ENCODE assay signal across 17 cellular contexts in genomic region chr18:2672872-2673271, GRCh38. TPM values are rescaled to one million over a fixed set of nuclear protein-coding genes. Genes with fewer than 3 reads are reported as not detected.
DNase-seq lines count a peak whose midpoint lies in the region; ATAC-seq, FAIRE-seq and TF ChIP-seq lines count a peak whose summit lies in the region.
"Had no signal": no experiment of that assay in that cellular context is flagged by ENCODE, and none has a peak within 500 bp of the region (broad histone marks: within the 10 kb centered on the region; RNA-seq: fewer than 3 reads in every experiment).

No MANE protein-coding gene starts in this region.

- intact Hi-C loops in K562 (cut with micrococcal nuclease) = no loop called here

- DNase-seq in activated T-cell treated with anti-CD3 and anti-CD28 coated beads, Interleukin-2, amount 50 U/mL, for 24 hours = no peak
- DNase-seq in activated T-cell treated with anti-CD3 and anti-CD28 coated beads for 4 hours = no peak
- DNase-seq in T-cell = no peak
- DNase-seq in K562 (ENCODE audit: extremely low read depth in 1 of 4, low spot score in 3 of 4) = no peak
- no peak for DNase-seq in urothelium cell line (ENCODE audit: low spot score)
- no peak for DNase-seq in H7
- DNase-seq in NCI-H226 = no peak
- DNase-seq in activated CD4-positive, alpha-beta T cell treated with anti-CD3 and anti-CD28 coated beads, Interleukin-2, amount 50 U/mL, for 1 hour = no peak
- DNase-seq: Caco-2; CD4-positive, alpha-beta memory T cell; GOT3; NCI-H1105 treated with DMSO at 0.1 percent for 48 hours; NCI-H2029 treated with DMSO at 0.1 percent for 48 hours; NCI-H446; NCI-H526; Peyer's patch had no signal

- CTCF ChIA-PET in T-cell (lab: Charles Lee) = interaction anchor here in 1 of 2 donors (0.6 kb wide), 1 partner anchor 152 kb away, joined by 3 read pairs; no protein-coding TSS in a partner anchor
- CTCF ChIA-PET in K562 (lab: Yijun Ruan, JAX; ENCODE audit: low intra/inter-chr PET ratio) = no interaction called here

- no TSS peak for BruUV-seq in K562 (replicated peaks; lab: Mats Ljungman, UMichigan)

- H3K9me1 ChIP-seq in K562 (ENCODE audit: control insufficient read depth, insufficient read depth, low read length) = no peaks in the 10 kb centered on the region

- no peaks in the 10 kb centered on the region for H3K4me1 ChIP-seq in K562 (replicated peaks in 1 of 2; ENCODE audit: control insufficient read depth in 2 of 2, insufficient read depth in 2 of 2, low read length in 2 of 2)
- H3K4me1 ChIP-seq: Caco-2, Peyer's patch had no signal

- H3K9ac ChIP-seq in K562 (ENCODE audit: insufficient read depth in 1 of 2, low read depth in 2 of 2, low read length in 2 of 2) = no peak overlapping the region

- WGBS in K562 (ENCODE audit: insufficient coverage, low coverage, missing lambda C conversion rate) = 100% methylated on average over 1 of the region's 1 CpG

- peaks cover 5% of the 10 kb centered on the region for H3K9me3 Mint-ChIP-seq in activated T-cell treated with anti-CD3 and anti-CD28 coated beads, Interleukin-2, amount 50 U/mL, for 24 hours
- no peaks in the 10 kb centered on the region for H3K9me3 Mint-ChIP-seq in T-cell
- H3K9me3 Mint-ChIP-seq: CD4-positive, alpha-beta memory T cell had no signal

- TF ChIP-seq POLR2A in K562 (conservative IDR thresholded peaks at IDR 0.05) = no peak

- H3K9me3 ChIP-seq in K562 (replicated peaks; ENCODE audit: control insufficient read depth, insufficient read depth, low read depth, low read length) = no peaks in the 10 kb centered on the region
- H3K9me3 ChIP-seq: Caco-2, Peyer's patch had no signal

- TF ChIP-seq RAD21 in K562 (CRISPR knock-in tag; conservative IDR thresholded peaks at IDR 0.05 in 1 of 2, IDR thresholded peaks at IDR 0.05 in 1 of 2) = no peak

- TF ChIP-seq CTCF in K562 (IDR thresholded peaks at IDR 0.05 in 2 of 3, conservative IDR thresholded peaks at IDR 0.05 in 1 of 3; ENCODE audit: insufficient read depth in 2 of 3, low read depth in 1 of 3, low read length in 3 of 3) = no peak

- in situ Hi-C loops in K562 (cut with MboI) = no loop called here

- no peak overlapping the region for H2AFZ ChIP-seq in K562 (ENCODE audit: low read depth, low read length)

- peaks cover 96% of the 10 kb centered on the region for H3K36me3 ChIP-seq in K562 (ENCODE audit: control insufficient read depth, insufficient read depth, low read length)
- peaks cover 4% of the 10 kb centered on the region for H3K36me3 ChIP-seq in H7 (replicated peaks; ENCODE audit: control insufficient read depth, insufficient read depth, low read length)

- no peaks in the 10 kb centered on the region for H4K20me1 ChIP-seq in K562 (replicated peaks; ENCODE audit: control insufficient read depth, insufficient read depth, low read length)

- H3K27me3 ChIP-seq in K562 (ENCODE audit: control insufficient read depth in 2 of 2, insufficient read depth in 2 of 2, low read length in 2 of 2) (no peaks in the 10 kb centered on the region), H7 (ENCODE audit: control insufficient read depth, insufficient read depth, low read length) (no peaks in the 10 kb centered on the region)
- H3K27me3 ChIP-seq: Peyer's patch had no signal

- H3K4me3 Mint-ChIP-seq in activated T-cell treated with anti-CD3 and anti-CD28 coated beads, Interleukin-2, amount 50 U/mL, for 24 hours = no peak overlapping the region
- H3K4me3 Mint-ChIP-seq in T-cell = no peak overlapping the region

- H3K79me2 ChIP-seq in K562 (ENCODE audit: control insufficient read depth, insufficient read depth, low read length) = peaks cover 55% of the 10 kb centered on the region

- ATAC-seq in T-cell (replicated peaks in 1 of 4) (no peak), K562 (no peak)

- H3K4me3 ChIP-seq in K562 = no peak overlapping the region
- no peak overlapping the region for H3K4me3 ChIP-seq in H7 (ENCODE audit: insufficient read depth, low read depth, low read length)
- H3K4me3 ChIP-seq: Peyer's patch had no signal

- H3K27ac ChIP-seq in K562 (ENCODE audit: extremely low read depth, low read depth, low read length) = no peak overlapping the region
- H3K27ac ChIP-seq: Peyer's patch had no signal

- H3K4me1 Mint-ChIP-seq in activated T-cell treated with anti-CD3 and anti-CD28 coated beads, Interleukin-2, amount 50 U/mL, for 24 hours (ENCODE audit: low read depth) = peaks cover 68% of the 10 kb centered on the region
- peaks cover 73 to 78% (median 77%) of the 10 kb centered on the region in 3 donors for H3K4me1 Mint-ChIP-seq in T-cell

- no peak overlapping the region for H3K4me2 ChIP-seq in K562 (ENCODE audit: insufficient read depth, low read length)

- TF ChIP-seq EP300 in K562 (IDR thresholded peaks at IDR 0.05; ENCODE audit: low read length) = no peak

- H3K36me3 Mint-ChIP-seq in activated T-cell treated with anti-CD3 and anti-CD28 coated beads, Interleukin-2, amount 50 U/mL, for 24 hours (ENCODE audit: low read depth) = peaks cover 97% of the 10 kb centered on the region
- peaks cover 86% of the 10 kb centered on the region for H3K36me3 Mint-ChIP-seq in T-cell

- H3K27me3 Mint-ChIP-seq in activated T-cell treated with anti-CD3 and anti-CD28 coated beads, Interleukin-2, amount 50 U/mL, for 24 hours = no peaks in the 10 kb centered on the region
- no peaks in the 10 kb centered on the region for H3K27me3 Mint-ChIP-seq in T-cell
- H3K27me3 Mint-ChIP-seq: CD4-positive, alpha-beta memory T cell had no signal

- H3K27ac Mint-ChIP-seq in activated T-cell treated with anti-CD3 and anti-CD28 coated beads, Interleukin-2, amount 50 U/mL, for 24 hours = peak overlapping the region; percentile 58
- peak overlapping the region; percentile 54 to 69 for H3K27ac Mint-ChIP-seq in T-cell

- POLR2A ChIA-PET in T-cell (lab: Charles Lee) = interaction anchor here (0.6 to 1.9 kb wide), 2 partner anchors 9 to 264 kb away, joined by 6 to 7 read pairs; no protein-coding TSS in a partner anchor
- POLR2A ChIA-PET in K562 (lab: Yijun Ruan, JAX) = interaction anchor here (0.9 to 2.3 kb wide), 2 partner anchors 9 to 17 kb away, joined by 3 to 12 read pairs; partner anchors contain the start of gene SMCHD1

- FAIRE-seq in K562 (lab: Jason Lieb, UNC) (no peak), urothelium cell line (lab: Jason Lieb, UNC) (peak; percentile 77)
- FAIRE-seq: HTR-8/SVneo had no signal

TF ChIP-seq in K562, 482 proteins besides CTCF, POLR2A, EP300 and RAD21:
- no peak for TF ChIP-seq JUND (IDR thresholded peaks at IDR 0.05; ENCODE audit: borderline replicate concordance, low read depth, low read length)
- peak; percentile 45; the same call in 1 of the 3 replicates for TF ChIP-seq JUND (tag; IDR thresholded peaks at IDR 0.05; ENCODE audit: borderline replicate concordance, low read depth, low read length)
- TF ChIP-seq TCF7L2 (IDR thresholded peaks at IDR 0.05; ENCODE audit: low read depth, low read length) = no peak
- peak; percentile 51 to 70; a peak in 3 of 4 replicates for TF ChIP-seq TRIM24 (IDR thresholded peaks at IDR 0.05)
- no peak for TF ChIP-seq SREBF2 (CRISPR knock-in tag; IDR thresholded peaks at IDR 0.05)
- TF ChIP-seq ZNF263 (CRISPR knock-in tag; IDR thresholded peaks at IDR 0.05; ENCODE audit: borderline replicate concordance) = no peak
- no peak for TF ChIP-seq BCL6 (CRISPR knock-in tag; IDR thresholded peaks at IDR 0.05)
- no peak for TF ChIP-seq GATAD2A (IDR thresholded peaks at IDR 0.05)
- no peak for TF ChIP-seq KDM4B (IDR thresholded peaks at IDR 0.05; ENCODE audit: borderline replicate concordance in 2 of 2, low read depth in 1 of 2)
- TF ChIP-seq TRIM28 (IDR thresholded peaks at IDR 0.05) = 0 out of 2 replicates have a peak, but pooled peaks have one; percentile 27
- no peak for TF ChIP-seq ZNF668 (CRISPR knock-in tag; IDR thresholded peaks at IDR 0.05)
- TF ChIP-seq HNRNPK (IDR thresholded peaks at IDR 0.05; ENCODE audit: low read depth, low read length, poor library complexity, severe bottlenecking) = no peak
- 0 out of 3 replicates have a peak, but pooled peaks of 1 of the 2 experiments have one; percentile 27 for TF ChIP-seq CBX3 (IDR thresholded peaks at IDR 0.05; ENCODE audit: borderline replicate concordance in 1 of 2, low read length in 2 of 2)
- TF ChIP-seq HMG20A (CRISPR knock-in tag; conservative IDR thresholded peaks at IDR 0.05) = no peak
- TF ChIP-seq XRCC3 (IDR thresholded peaks at IDR 0.05) = no peak
- TF ChIP-seq ZEB2 (IDR thresholded peaks at IDR 0.05) = no peak
- TF ChIP-seq ZNF316 (IDR thresholded peaks at IDR 0.05) = peak; percentile 86
- no peak for TF ChIP-seq ZNF224 (CRISPR knock-in tag; IDR thresholded peaks at IDR 0.05)
- no peak for TF ChIP-seq ZNF431 (CRISPR knock-in tag; IDR thresholded peaks at IDR 0.05)

RNA-seq across cellular contexts. Expression of gene SMCHD1, which starts 17.3 kb away (rescaled TPM):
- total RNA-seq in T-cell (100 to 1,000 TPM; 179 to 423 (median 206) TPM), K562 (2014; rRNA removed) (68.5 and 83.0 TPM in 2 replicates), K562 (2014; rRNA removed; fragmentation: Illumina TruSeq; extraction: Trizol) (119 and 130 TPM in 2 replicates), K562 (2015; rRNA removed; fragmentation: Illumina TruSeq; extraction: Trizol) (131 and 144 TPM in 2 replicates), K562 (2021) (65.2 and 71.1 TPM in 2 replicates)
- 142 and 837 TPM in 2 replicates for total RNA-seq in K562 (2011; cell fraction: chromatin; rRNA removed; ENCODE audit: low replicate concordance)
- 44.9 and 97.0 TPM in 2 replicates for total RNA-seq in K562 (2011; cell fraction: nucleolus; rRNA removed)
- 201 and 257 TPM in 2 replicates for total RNA-seq in K562 (2011; cell fraction: nucleoplasm; rRNA removed)
- polyA plus RNA-seq in K562 (2011; rRNA removed) (71.4 and 72.7 TPM in 2 replicates), K562 (2014; fragmentation: Illumina TruSeq; extraction: Trizol) (64.4 and 76.4 TPM in 2 replicates), K562 (2014; fragmentation: Nextera tagmentation; extraction: Ambion mirVana) (1 to 10 TPM; 6.3 to 6.6 TPM), K562 (2014; rRNA removed) (48.5 and 58.2 TPM in 2 replicates)
- polyA plus RNA-seq in K562 (2011; cell fraction: cytosol; rRNA removed) = 8.8 and 31.4 TPM in 2 replicates
- polyA plus RNA-seq in K562 (2011; cell fraction: nucleus; rRNA removed) = 72.9 and 143 TPM in 2 replicates
- polyA plus RNA-seq in K562 (2012) = 31.5 and 37.2 TPM in 2 replicates
- 235 and 351 TPM in 2 replicates for polyA minus RNA-seq in K562 (2011; rRNA and poly(A)+ RNA removed)
- polyA minus RNA-seq in K562 (2011; cell fraction: cytosol; rRNA and poly(A)+ RNA removed) = 91.7 and 120 TPM in 2 replicates
- polyA minus RNA-seq in K562 (2011; cell fraction: nucleus; rRNA and poly(A)+ RNA removed) = 163 and 443 TPM in 2 replicates
- 24.4 and 40.5 TPM in 2 replicates for total RNA-seq in H7 (2014; rRNA removed; shearing (Covaris generic))
